25 cellular contexts compared by ENCODE assay signal in the genomic region with DNA sequence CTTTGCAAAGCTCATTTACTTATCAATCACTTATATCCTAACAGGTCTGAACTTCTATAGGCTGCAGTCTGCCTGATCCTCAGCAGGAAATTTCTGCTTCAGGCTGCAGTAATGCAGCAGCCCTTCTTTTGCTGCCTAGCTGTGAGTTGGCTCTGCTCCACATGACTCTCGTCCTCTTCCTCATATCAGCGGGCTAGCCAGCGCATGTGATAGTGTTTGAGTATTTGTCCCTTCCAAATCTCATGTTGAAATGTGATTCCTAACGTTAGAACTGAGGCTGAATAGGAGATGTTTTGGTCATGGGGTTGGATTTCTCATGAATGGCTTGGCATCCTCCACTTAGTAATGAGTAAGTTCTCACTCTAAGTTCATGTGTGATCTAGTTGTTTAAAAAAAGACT.
A peak's percentile ranks its signal among the peaks of the same experiment; 100 is the strongest.
DNase-seq lines count a peak whose midpoint lies in the region; TF ChIP-seq lines count a peak whose summit lies in the region.
"Had no signal": no experiment of that assay in that cellular context is flagged by ENCODE, and none has a peak within 500 bp of the region (broad histone marks: within the 10 kb centered on the region; RNA-seq: fewer than 3 reads in every experiment).

No MANE protein-coding gene starts in this region.

- no peak for TF ChIP-seq CTCF in choroid plexus epithelial cell (conservative IDR thresholded peaks at IDR 0.05; ENCODE audit: low read depth, low read length)
- TF ChIP-seq CTCF in fibroblast of the aortic adventitia (IDR thresholded peaks at IDR 0.05; ENCODE audit: insufficient read depth, low read length): no peak
- no peak for TF ChIP-seq CTCF in prostate gland (IDR thresholded peaks at IDR 0.05)
- no peak for TF ChIP-seq CTCF in spleen (IDR thresholded peaks at IDR 0.05 in 8 of 11, conservative IDR thresholded peaks at IDR 0.05 in 3 of 11)

- 47% methylated on average over 4 of the region's 4 CpGs for WGBS in prostate gland
- WGBS in spleen, 5 donors: 64 to 83% (median 73%) methylated on average over 4 of the region's 4 CpGs

- no peaks in the 10 kb centered on the region for H3K9me3 ChIP-seq in prostate gland
- H3K9me3 ChIP-seq in spleen: peaks cover 0 to 18% (median 12%) of the 10 kb centered on the region in 8 donors
- H3K9me3 ChIP-seq: colonic mucosa had no signal

- no peaks in the 10 kb centered on the region for H3K36me3 ChIP-seq in prostate gland
- no peaks in the 10 kb centered on the region for H3K36me3 ChIP-seq in spleen
- H3K36me3 ChIP-seq: BLaER1 treated with 17β-estradiol and CSF1 and Interleukin-3, amounts not matched to agents 10 nM and 100 nM; colonic mucosa; gastroesophageal sphincter had no signal

- TF ChIP-seq POLR2A in prostate gland (IDR thresholded peaks at IDR 0.05): no peak
- TF ChIP-seq POLR2A in spleen (IDR thresholded peaks at IDR 0.05): no peak

- H3K4me1 ChIP-seq in prostate gland (replicated peaks) (no peaks in the 10 kb centered on the region), spleen (no peaks in the 10 kb centered on the region)
- H3K4me1 ChIP-seq: colonic mucosa had no signal

- H3K27ac ChIP-seq in prostate gland (no peak overlapping the region), spleen (no peak overlapping the region)
- H3K27ac ChIP-seq: BLaER1 treated with 17β-estradiol and CSF1 and Interleukin-3, amounts not matched to agents 10 nM and 100 nM; colonic mucosa; gastroesophageal sphincter had no signal

- no peaks in the 10 kb centered on the region for H3K27me3 ChIP-seq in prostate gland (replicated peaks; ENCODE audit: insufficient read depth)
- no peaks in the 10 kb centered on the region for H3K27me3 ChIP-seq in spleen (replicated peaks in 1 of 7)
- H3K27me3 ChIP-seq: BLaER1 treated with 17β-estradiol and CSF1 and Interleukin-3, amounts not matched to agents 10 nM and 100 nM; colonic mucosa; gastroesophageal sphincter had no signal

- no peak overlapping the region for H3K4me3 ChIP-seq in choroid plexus epithelial cell (ENCODE audit: low read depth, low read length)
- no peak overlapping the region for H3K4me3 ChIP-seq in fibroblast of the aortic adventitia (ENCODE audit: low read depth, low read length)
- H3K4me3 ChIP-seq in prostate gland: no peak overlapping the region
- no peak overlapping the region for H3K4me3 ChIP-seq in spleen
- H3K4me3 ChIP-seq: BLaER1 treated with 17β-estradiol and CSF1 and Interleukin-3, amounts not matched to agents 10 nM and 100 nM; colonic mucosa; gastroesophageal sphincter had no signal

- intact Hi-C loops in prostate gland (cut with DNase I): no loop called here
- intact Hi-C loops in spleen (cut with DNase I; ENCODE audit: low total_unique reads): no loop called here

- peak; percentile 65 for DNase-seq in OCI-M1 (lab: John Stamatoyannopoulos, UW)
- peak; percentile 20 for DNase-seq in choroid plexus epithelial cell (ENCODE audit: low read depth)
- peak; percentile 21 for DNase-seq in fibroblast of the aortic adventitia (ENCODE audit: low read depth)
- DNase-seq in prostate gland (ENCODE audit: low spot score): peak; percentile 37
- no peak for DNase-seq in spleen
- no peak for DNase-seq in T-helper 9 cell
- no peak for DNase-seq in NOMO-1 treated with DMSO at 0.1 percent for 48 hours (lab: John Stamatoyannopoulos, UW; ENCODE audit: unreplicated experiment)
- DNase-seq: activated B cell treated with CpG ODN at 0.5 μM for 24 hours; activated CD4-positive, alpha-beta T cell treated with anti-CD3 and anti-CD28 coated beads, Interleukin-2, amount 10 ng/mL, durations not matched to agents 7 days and 5 days; activated effector memory CD4-positive, alpha-beta T cell treated with Interleukin-2 at 50 U/mL for 16 hours; activated T-cell treated with anti-CD3 and anti-CD28 coated beads, Interleukin-2, amount 50 U/mL, for 1 hour; amygdala; colonic mucosa; DMS153; effector memory CD4-positive, alpha-beta T cell; HCEC 1CT; Kasumi-1; mesenchymal stem cell; NCI-H1436; NCI-H748 treated with DMSO at 0.1 percent for 48 hours; stimulated activated CD4-positive, alpha-beta T cell treated with anti-CD3 and anti-CD28 coated beads, Interleukin-4, amount 100 ng/mL, for 1 hour; T-helper 1 cell; trophoblast cell had no signal

Comparison
In these comparisons a context has a peak if more than half of its experiments do, and no peak if none do; other contexts are left out.
1. DNase-seq: peak in OCI-M1 (single experiment), choroid plexus epithelial cell (single experiment), fibroblast of the aortic adventitia (single experiment) and prostate gland (single experiment); none in spleen (single experiment), T-helper 9 cell (single experiment) and NOMO-1 treated with DMSO at 0.1 percent for 48 hours (single experiment).